In the genomic region with DNA sequence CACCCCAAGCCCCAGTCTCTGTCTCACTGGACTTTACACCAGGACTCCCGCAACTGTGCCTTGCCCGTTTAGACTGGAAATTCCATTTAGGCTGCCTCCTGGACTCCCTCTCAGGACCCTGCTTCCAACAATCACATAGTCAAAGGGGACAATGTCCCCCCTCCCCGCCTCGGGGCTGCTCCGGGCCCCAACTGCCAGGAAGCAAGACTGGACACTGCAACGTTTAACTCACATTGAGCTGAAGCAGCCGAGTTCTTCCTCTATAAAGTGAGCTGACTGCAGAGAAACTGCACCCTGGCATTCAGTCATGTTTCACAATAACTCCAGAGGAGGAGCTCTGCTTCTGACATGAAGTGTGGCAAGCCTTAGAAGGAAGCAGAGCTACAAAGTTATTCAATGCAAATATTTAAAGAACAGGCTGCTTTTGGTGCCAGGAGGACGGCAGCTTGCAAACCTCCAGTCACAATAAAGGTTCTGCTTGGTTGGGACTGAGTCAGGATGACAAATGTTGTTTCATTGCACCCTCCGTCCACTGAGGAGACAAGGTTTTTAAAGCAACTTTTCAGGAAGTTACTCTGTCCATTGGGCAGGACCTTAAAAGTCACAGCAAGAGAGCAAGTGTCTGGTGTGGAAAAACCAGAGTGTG, we compare ENCODE assay signal across 8 cellular contexts. TPM values are rescaled to one million over a fixed set of nuclear protein-coding genes. Genes with fewer than 3 reads are reported as not detected.
A peak's percentile ranks its signal among the peaks of the same experiment; 100 is the strongest.
DNase-seq lines count a peak whose midpoint lies in the region; ATAC-seq and TF ChIP-seq lines count a peak whose summit lies in the region.

No MANE protein-coding gene starts in this region.

- H3K36me3 ChIP-seq in lower lobe of right lung, result no peaks in the 10 kb centered on the region

- ATAC-seq in lower lobe of right lung (peak; percentile 84 to 87), HG02763 (IDR thresholded peaks at IDR 0.05; ENCODE audit: unreplicated experiment) (no peak), GM19463 (IDR thresholded peaks at IDR 0.05; ENCODE audit: unreplicated experiment) (no peak)

- no peaks in the 10 kb centered on the region for H3K9me3 ChIP-seq in lower lobe of right lung

- DNase-seq in MV-4-11 (lab: John Stamatoyannopoulos, UW) (peak; percentile 96), choroid plexus epithelial cell (ENCODE audit: low read depth) (peak; percentile 93), lower lobe of right lung (peak; percentile 65), type B pancreatic cell (ENCODE audit: extremely low spot score, unreplicated experiment) (no peak), inferior parietal cortex (ENCODE audit: extremely low spot score) (no peak)

- H3K27me3 Mint-ChIP-seq in type B pancreatic cell, result no peaks in the 10 kb centered on the region

- no peaks in the 10 kb centered on the region for H3K27me3 ChIP-seq in lower lobe of right lung (ENCODE audit: low read depth)

- H3K4me1 ChIP-seq in lower lobe of right lung, result peaks cover 74% of the 10 kb centered on the region

- H3K27ac Mint-ChIP-seq in type B pancreatic cell, result peak overlapping the region; percentile 98

- H3K4me3 Mint-ChIP-seq in type B pancreatic cell, result peak overlapping the region; percentile 81

- H3K36me3 Mint-ChIP-seq in type B pancreatic cell, result peaks cover 18% of the 10 kb centered on the region

- peak overlapping the region; percentile 100 for H3K27ac ChIP-seq in C4-2B
- peak overlapping the region; percentile 87 for H3K27ac ChIP-seq in lower lobe of right lung

- no peak for TF ChIP-seq CTCF in C4-2B (conservative IDR thresholded peaks at IDR 0.05)
- peak; percentile 16 for TF ChIP-seq CTCF in choroid plexus epithelial cell (conservative IDR thresholded peaks at IDR 0.05; ENCODE audit: low read depth, low read length)
- no peak for TF ChIP-seq CTCF in lower lobe of right lung (IDR thresholded peaks at IDR 0.05)
- no peak for TF ChIP-seq CTCF in type B pancreatic cell (conservative IDR thresholded peaks at IDR 0.05)

- peaks cover 40% of the 10 kb centered on the region for H3K4me1 Mint-ChIP-seq in type B pancreatic cell (ENCODE audit: unreplicated experiment)

- H3K4me3 ChIP-seq in choroid plexus epithelial cell (ENCODE audit: low read depth, low read length) (peak overlapping the region; percentile 8), lower lobe of right lung (peak overlapping the region; percentile 34)

- intact Hi-C loops in lower lobe of right lung (cut with DNase I), result no loop called here

- no peaks in the 10 kb centered on the region for H3K9me3 Mint-ChIP-seq in type B pancreatic cell

RNA-seq across cellular contexts. Expression of a gene that starts 19.9 kb away (rescaled TPM):
- total RNA-seq in lower lobe of right lung (104 TPM), type B pancreatic cell (ENCODE audit: low replicate concordance) (53.4 and 89.1 TPM in 2 replicates)

Comparison
In these comparisons a context has a peak if more than half of its experiments do, and no peak if none do; other contexts are left out.
1. DNase-seq: peak in MV-4-11 (single experiment), choroid plexus epithelial cell (single experiment) and lower lobe of right lung (single experiment); none in type B pancreatic cell (single experiment) and inferior parietal cortex (single experiment).
2. ATAC-seq: peak in lower lobe of right lung (2 of 2); none in HG02763 (single experiment) and GM19463 (single experiment).